In the genomic region with DNA sequence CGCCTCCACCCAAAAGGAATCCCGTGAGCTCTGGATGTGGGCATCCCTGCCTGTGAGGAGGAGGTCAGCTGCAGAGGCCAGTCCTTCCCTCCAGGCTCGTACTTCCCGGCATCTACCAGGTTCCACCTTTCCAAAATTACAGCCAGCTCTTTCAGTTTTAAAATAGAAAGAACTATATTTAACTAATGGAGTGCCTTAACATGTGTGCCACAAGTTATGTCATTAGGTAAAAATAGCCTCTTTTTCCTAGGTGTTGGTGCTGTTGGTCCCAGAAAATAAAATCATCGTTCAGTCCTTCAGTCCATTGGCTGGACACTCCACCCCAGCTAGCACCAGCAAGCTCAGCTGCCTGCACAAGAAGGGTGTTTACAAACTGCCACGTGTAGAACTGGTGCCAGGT, we compare ENCODE assay signal across 20 cellular contexts.
"Had no signal": no experiment of that assay in that cellular context is flagged by ENCODE, and none has a peak within 500 bp of the region (broad histone marks: within the 10 kb centered on the region; RNA-seq: fewer than 3 reads in every experiment).

No MANE protein-coding gene starts in this region.

- DNase-seq: activated B cell treated with CpG ODN at 0.5 μM for 24 hours; activated CD4-positive, alpha-beta memory T cell treated with anti-CD3 and anti-CD28 coated beads for 36 hours; activated CD4-positive, alpha-beta T cell treated with anti-CD3 and anti-CD28 coated beads for 4 hours; activated gamma-delta T cell; activated naive CD8-positive, alpha-beta T cell treated with anti-CD3 and anti-CD28 coated beads, Interleukin-2, amount 10 ng/mL, durations not matched to agents 7 days and 5 days; amygdala; effector memory CD8-positive, alpha-beta T cell; esophagus squamous epithelium; left colon; nucleus accumbens; posterior cingulate gyrus; retina; stimulated activated CD4-positive, alpha-beta T cell treated with anti-CD3 and anti-CD28 coated beads, Interleukin-2, amount 100 ng/mL, for 24 hours; T-helper 1 cell; T-helper 9 cell; uterus had no signal

- H3K4me3 ChIP-seq: cardiac muscle cell, esophagus squamous epithelium, hepatocyte, lung, tibial nerve, uterus had no signal

- H3K27me3 ChIP-seq: esophagus squamous epithelium, hepatocyte, tibial nerve, uterus had no signal

- ATAC-seq: effector memory CD8-positive, alpha-beta T cell; left colon had no signal

- H2AFZ ChIP-seq: hepatocyte had no signal

- H3K4me2 ChIP-seq: hepatocyte had no signal

- H3K36me3 ChIP-seq: cardiac muscle cell, uterus had no signal

- H3K4me1 ChIP-seq: esophagus squamous epithelium, uterus had no signal

- H3K79me2 ChIP-seq: hepatocyte had no signal

- H3K27ac ChIP-seq: cardiac muscle cell, esophagus squamous epithelium, hepatocyte, tibial nerve, uterus had no signal

- H3K9me3 ChIP-seq: esophagus squamous epithelium, tibial nerve, uterus had no signal
